ENCODE assay signal across 25 cellular contexts in the genomic region with DNA sequence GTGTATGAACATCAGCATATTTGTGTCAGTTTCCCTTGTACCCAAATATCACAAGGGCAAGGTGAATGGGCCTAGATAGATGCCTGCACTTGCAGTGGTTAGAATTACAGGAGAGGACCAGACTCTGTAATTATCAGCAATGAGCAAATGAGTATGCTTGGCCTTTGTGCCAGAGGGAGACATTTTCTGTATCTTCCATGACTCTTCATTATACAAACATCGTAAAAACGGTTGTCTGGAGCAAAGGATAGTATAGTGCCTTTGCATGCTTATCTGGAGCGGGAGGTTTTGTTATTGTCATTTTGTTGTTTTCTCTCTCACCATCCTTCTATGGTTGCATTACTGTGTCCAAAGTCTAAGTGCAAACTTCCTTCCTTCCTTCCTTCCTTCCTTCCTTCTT.
"Had no signal": no experiment of that assay in that cellular context is flagged by ENCODE, and none has a peak within 500 bp of the region (broad histone marks: within the 10 kb centered on the region; RNA-seq: fewer than 3 reads in every experiment).

No MANE protein-coding gene starts in this region.

- H3K27ac ChIP-seq: neural progenitor cell, ovary, parathyroid adenoma, psoas muscle, right lobe of liver, sigmoid colon, stomach, thoracic aorta, thyroid gland, tibial nerve, upper lobe of left lung, vagina had no signal

- H3K9me3 ChIP-seq: ovary, psoas muscle, right lobe of liver, sigmoid colon, stomach, thoracic aorta, thyroid gland, tibial nerve, upper lobe of left lung, vagina had no signal

- H2AFZ ChIP-seq: neural progenitor cell, parathyroid adenoma had no signal

- DNase-seq: natural killer cell; occipital lobe; ovary; posterior cingulate gyrus; psoas muscle; right cardiac atrium; right lobe of liver; sigmoid colon; small intestine; stimulated activated CD4-positive, alpha-beta T cell treated with anti-CD3 and anti-CD28 coated beads, Interleukin-15, amount 100 ng/mL, for 24 hours; stimulated activated CD4-positive, alpha-beta T cell treated with anti-CD3 and anti-CD28 coated beads, Interleukin-2, amount 100 ng/mL, for 24 hours; stimulated activated CD4-positive, alpha-beta T cell treated with anti-CD3 and anti-CD28 coated beads, Interleukin-2, amount 100 ng/mL, for 48 hours; stimulated activated CD4-positive, alpha-beta T cell treated with anti-CD3 and anti-CD28 coated beads, Interleukin-4, amount 100 ng/mL, for 24 hours; stimulated activated naive B cell treated with anti-CD40 and anti-IgM and Interleukin-4, amounts not matched to agents 10 μg/mL and 1 μg/mL and 100 μg/mL, for 72 hours; stimulated activated naive CD4-positive, alpha-beta T cell treated with Interleukin-2 at 50 U/mL for 16 hours; stomach; thyroid gland; trophoblast cell; upper lobe of left lung had no signal

- H3K4me1 ChIP-seq: neural progenitor cell, psoas muscle, sigmoid colon, stomach, thyroid gland, tibial nerve, upper lobe of left lung, vagina had no signal

- H3K9ac ChIP-seq: neural progenitor cell, parathyroid adenoma had no signal

- H3K27me3 ChIP-seq: neural progenitor cell, ovary, right lobe of liver, sigmoid colon, stomach, thyroid gland, tibial nerve, upper lobe of left lung, vagina had no signal

- H3K4me2 ChIP-seq: neural progenitor cell had no signal

- ATAC-seq: natural killer cell; psoas muscle; right cardiac atrium; right lobe of liver; stimulated activated effector memory CD8-positive, alpha-beta T cell treated with anti-CD3 and anti-CD28 coated beads, Interleukin-12 subunit alpha, Interleukin-12 subunit beta, amount 100 ng/mL, for 72 hours; stimulated activated naive B cell treated with anti-CD40 and anti-IgM and Interleukin-4, amounts not matched to agents 10 μg/mL and 1 μg/mL and 100 μg/mL, for 72 hours had no signal

- H3K79me2 ChIP-seq: parathyroid adenoma had no signal

- H3K36me3 ChIP-seq: neural progenitor cell, ovary, right lobe of liver, sigmoid colon, stomach, thoracic aorta, thyroid gland, tibial nerve, upper lobe of left lung, vagina had no signal

- H3K4me3 ChIP-seq: neural progenitor cell, ovary, psoas muscle, right lobe of liver, sigmoid colon, stomach, thoracic aorta, thyroid gland, tibial nerve, upper lobe of left lung, vagina had no signal
